ENCODE assay signal across 26 cellular contexts in the genomic region with DNA sequence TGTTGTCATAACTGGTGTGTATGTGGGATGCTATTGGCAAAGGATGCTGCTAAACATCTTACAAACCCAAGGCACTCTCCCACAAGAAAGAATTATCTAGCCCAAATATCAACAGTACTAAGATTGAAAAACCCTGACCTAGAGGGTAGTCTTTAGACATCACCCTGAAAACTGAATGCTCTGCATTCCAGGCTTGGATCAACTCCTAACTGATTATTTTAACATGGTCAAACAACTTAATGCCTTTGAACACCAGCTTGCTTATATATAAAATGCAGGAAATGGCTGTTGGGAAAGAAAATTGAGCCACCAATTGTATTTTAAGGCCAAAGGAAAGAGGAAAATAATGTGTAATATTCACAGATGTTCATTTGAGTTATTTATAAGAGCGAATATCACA.
"Had no signal": no experiment of that assay in that cellular context is flagged by ENCODE, and none has a peak within 500 bp of the region (broad histone marks: within the 10 kb centered on the region; RNA-seq: fewer than 3 reads in every experiment).

No MANE protein-coding gene starts in this region.

- DNase-seq: natural killer cell; occipital lobe; ovary; posterior cingulate gyrus; psoas muscle; right cardiac atrium; right lobe of liver; sigmoid colon; spleen; stimulated activated CD4-positive, alpha-beta T cell treated with anti-CD3 and anti-CD28 coated beads, Interleukin-12 subunit alpha, Interleukin-12 subunit beta, amount 100 ng/mL, for 4 hours; stimulated activated CD4-positive, alpha-beta T cell treated with anti-CD3 and anti-CD28 coated beads, Interleukin-1b, Interleukin-23, amount 100 ng/mL, for 48 hours; stimulated activated CD4-positive, alpha-beta T cell treated with anti-CD3 and anti-CD28 coated beads, Interleukin-4, amount 100 ng/mL, for 1 hour; stimulated activated naive B cell treated with anti-CD40 and anti-IgM and Interleukin-4, amounts not matched to agents 10 μg/mL and 1 μg/mL and 100 μg/mL, for 72 hours; stimulated activated naive CD4-positive, alpha-beta T cell treated with Interleukin-2 at 50 U/mL for 16 hours; stomach; thyroid gland; trophoblast cell; upper lobe of left lung had no signal

- H3K9me3 ChIP-seq: ovary, psoas muscle, right lobe of liver, sigmoid colon, spleen, stomach, thoracic aorta, thyroid gland, tibial nerve, upper lobe of left lung, vagina had no signal

- H3K4me1 ChIP-seq: neural progenitor cell, parathyroid adenoma, right lobe of liver, sigmoid colon, spleen, thyroid gland, tibial nerve, upper lobe of left lung, vagina had no signal

- H2AFZ ChIP-seq: parathyroid adenoma had no signal

- H3K27ac ChIP-seq: neural progenitor cell, ovary, parathyroid adenoma, psoas muscle, right lobe of liver, sigmoid colon, skin epidermis, spleen, stomach, thoracic aorta, thyroid gland, tibial nerve, upper lobe of left lung, vagina had no signal

- H3K4me2 ChIP-seq: neural progenitor cell, smooth muscle cell had no signal

- ATAC-seq: natural killer cell; psoas muscle; right cardiac atrium; right lobe of liver; stimulated activated effector memory CD8-positive, alpha-beta T cell treated with anti-CD3 and anti-CD28 coated beads, Interleukin-12 subunit alpha, Interleukin-12 subunit beta, amount 100 ng/mL, for 72 hours; stimulated activated naive B cell treated with anti-CD40 and anti-IgM and Interleukin-4, amounts not matched to agents 10 μg/mL and 1 μg/mL and 100 μg/mL, for 72 hours had no signal

- H3K79me2 ChIP-seq: parathyroid adenoma had no signal

- H3K27me3 ChIP-seq: neural progenitor cell, ovary, right lobe of liver, sigmoid colon, spleen, stomach, thyroid gland, tibial nerve, upper lobe of left lung, vagina had no signal

- H3K36me3 ChIP-seq: neural progenitor cell, ovary, right lobe of liver, sigmoid colon, spleen, stomach, thoracic aorta, thyroid gland, tibial nerve, upper lobe of left lung, vagina had no signal

- H3K4me3 ChIP-seq: neural progenitor cell, ovary, psoas muscle, right lobe of liver, sigmoid colon, skin epidermis, smooth muscle cell, spleen, stomach, thoracic aorta, thyroid gland, tibial nerve, upper lobe of left lung, vagina had no signal

- H3K9ac ChIP-seq: neural progenitor cell, parathyroid adenoma had no signal
